ENCODE assay signal across 8 cellular contexts in genomic region chr1:41416552-41417334, GRCh38. TPM values are rescaled to one million over a fixed set of nuclear protein-coding genes. Genes with fewer than 3 reads are reported as not detected.
DNase-seq lines count a peak whose midpoint lies in the region; ATAC-seq lines count a peak whose summit lies in the region.

No MANE protein-coding gene starts in this region.

- intact Hi-C loops in posterior cingulate gyrus (cut with DNase I) = loop anchor here (1.0 to 5.0 kb wide), 3 partner anchors 54 to 148 kb away; partner anchors contain the start of gene FOXO6

- no peak for ATAC-seq in HG03432 (IDR thresholded peaks at IDR 0.05; ENCODE audit: unreplicated experiment)

- DNase-seq in DMS53 (lab: John Stamatoyannopoulos, UW) (peak; percentile 88), LHCN-M2 (ENCODE audit: low read depth) (peak; percentile 78), SHP77 treated with DMSO at 0.1 percent for 48 hours (lab: John Stamatoyannopoulos, UW) (peak; percentile 36), glomerular endothelial cell (ENCODE audit: extremely low read depth, low read depth, low spot score) (peak; percentile 9), posterior cingulate gyrus (peak in 9 of 10 donors; percentile 41 to 95 (median 70)), ureter (ENCODE audit: low spot score) (peak; percentile 75)
- DNase-seq in activated naive CD4-positive, alpha-beta T cell treated with Interleukin-2 at 50 U/mL for 16 hours = peak; percentile 60

RNA-seq across cellular contexts. Expression of gene FOXO6, which starts 55.5 kb away (rescaled TPM):
- 0.19 and 0.23 TPM in 2 replicates for total RNA-seq in LHCN-M2 (2014; rRNA removed)
- 0.19 TPM for polyA plus RNA-seq in LHCN-M2 (2012)
- not detected in 2 replicates for total RNA-seq in glomerular endothelial cell
- total RNA-seq in ureter = 8.6 TPM

Comparison
In these comparisons a context has a peak if more than half of its experiments do, and no peak if none do; other contexts are left out.
1. DNase-seq: peak in every context shown above with its lines; median percentile 88 in DMS53; 78 in LHCN-M2; 75 in ureter; 70 in posterior cingulate gyrus; 60 in activated naive CD4-positive, alpha-beta T cell treated with Interleukin-2 at 50 U/mL for 16 hours; 36 in SHP77 treated with DMSO at 0.1 percent for 48 hours; 9 in glomerular endothelial cell.